Comparison of ENCODE assay signal across 22 cellular contexts in genomic region chr5:54516051-54516645, GRCh38. TPM values are rescaled to one million over a fixed set of nuclear protein-coding genes. Genes with fewer than 3 reads are reported as not detected.
DNase-seq lines count a peak whose midpoint lies in the region; ATAC-seq and TF ChIP-seq lines count a peak whose summit lies in the region.
"Had no signal": no experiment of that assay in that cellular context is flagged by ENCODE, and none has a peak within 500 bp of the region (broad histone marks: within the 10 kb centered on the region; RNA-seq: fewer than 3 reads in every experiment).

No MANE protein-coding gene starts in this region.

- no peaks in the 10 kb centered on the region for H3K9me3 ChIP-seq in T-helper 17 cell (ENCODE audit: control insufficient read depth, low read length, poor library complexity, severe bottlenecking)
- H3K9me3 ChIP-seq: left lung, suprapubic skin, uterus had no signal

- peaks cover 8% of the 10 kb centered on the region; the same call in 1 of the 3 replicates for H3K9me3 Mint-ChIP-seq in GM23338
- H3K9me3 Mint-ChIP-seq in T-helper 2 cell treated with Interferon-gamma antibody and Interleukin-4, amounts not matched to agents 5 μg/mL and 100 μg/mL, for 36 hours, result no peaks in the 10 kb centered on the region
- H3K9me3 Mint-ChIP-seq: activated B cell treated with CpG ODN at 0.5 μM for 24 hours; activated CD8-positive, alpha-beta T cell treated with anti-CD3 and anti-CD28 coated beads for 36 hours; CD4-positive, alpha-beta memory T cell; mesothelial cell of epicardium; naive thymus-derived CD8-positive, alpha-beta T cell had no signal

- H3K4me2 ChIP-seq in GM23338, result no peak overlapping the region

- H3K4me1 Mint-ChIP-seq in GM23338, result peaks cover 19% of the 10 kb centered on the region; the same call in 2 of the 3 replicates
- peaks cover 28% of the 10 kb centered on the region for H3K4me1 Mint-ChIP-seq in T-helper 2 cell treated with Interferon-gamma antibody and Interleukin-4, amounts not matched to agents 5 μg/mL and 100 μg/mL, for 36 hours (ENCODE audit: low read depth)
- H3K4me1 Mint-ChIP-seq in T-helper 17 cell, result peaks cover 23% of the 10 kb centered on the region

- no peak overlapping the region for H3K27ac ChIP-seq in GM23338 (ENCODE audit: low read depth)
- H3K27ac ChIP-seq: suprapubic skin had no signal

- no peak overlapping the region for H3K4me3 ChIP-seq in choroid plexus epithelial cell (ENCODE audit: low read depth, low read length)
- no peak overlapping the region for H3K4me3 ChIP-seq in GM23338
- H3K4me3 ChIP-seq: GM12878, left lung, suprapubic skin, uterus had no signal

- H3K9me2 ChIP-seq in GM23338 (ENCODE audit: insufficient read depth), result peaks cover 4% of the 10 kb centered on the region; the same call in 1 of the 2 replicates

- H3K27me3 ChIP-seq in GM23338 (ENCODE audit: insufficient read depth), result peaks cover 25% of the 10 kb centered on the region
- H3K27me3 ChIP-seq: left lung, suprapubic skin, uterus had no signal

- H3K36me3 Mint-ChIP-seq in GM23338 (ENCODE audit: low read depth), result peaks cover 16% of the 10 kb centered on the region
- H3K36me3 Mint-ChIP-seq in T-helper 2 cell treated with Interferon-gamma antibody and Interleukin-4, amounts not matched to agents 5 μg/mL and 100 μg/mL, for 36 hours (ENCODE audit: low read depth), result peaks cover 26% of the 10 kb centered on the region
- H3K36me3 Mint-ChIP-seq in T-helper 17 cell (ENCODE audit: low read depth), result no peaks in the 10 kb centered on the region
- H3K36me3 Mint-ChIP-seq: mesothelial cell of epicardium had no signal

- no peak overlapping the region for H2AFZ ChIP-seq in GM23338

- H3K4me1 ChIP-seq in GM23338 (ENCODE audit: insufficient read depth), result peaks cover 12% of the 10 kb centered on the region; the same call in 1 of the 2 replicates

- no peaks in the 10 kb centered on the region for H3K36me3 ChIP-seq in GM23338 (ENCODE audit: insufficient read depth)
- H3K36me3 ChIP-seq: suprapubic skin, uterus had no signal

- H3K4me3 Mint-ChIP-seq in GM23338 (no peak overlapping the region), T-helper 17 cell (no peak overlapping the region)
- H3K4me3 Mint-ChIP-seq in T-helper 2 cell treated with Interferon-gamma antibody and Interleukin-4, amounts not matched to agents 5 μg/mL and 100 μg/mL, for 36 hours, result no peak overlapping the region
- H3K4me3 Mint-ChIP-seq: activated CD8-positive, alpha-beta T cell treated with anti-CD3 and anti-CD28 coated beads for 36 hours had no signal

- H4K20me1 ChIP-seq in GM23338 (replicated peaks; ENCODE audit: insufficient read depth), result no peaks in the 10 kb centered on the region

- H3K27me3 Mint-ChIP-seq in GM23338 (ENCODE audit: insufficient read depth, low read depth, poor library complexity) (peaks cover 17% of the 10 kb centered on the region), T-helper 17 cell (peaks cover 10% of the 10 kb centered on the region)
- H3K27me3 Mint-ChIP-seq in T-helper 2 cell treated with Interferon-gamma antibody and Interleukin-4, amounts not matched to agents 5 μg/mL and 100 μg/mL, for 36 hours (ENCODE audit: low read depth), result peaks cover 29% of the 10 kb centered on the region
- H3K27me3 Mint-ChIP-seq: activated B cell treated with CpG ODN at 0.5 μM for 24 hours; CD4-positive, alpha-beta memory T cell; progenitor cell of endocrine pancreas had no signal

- H3F3A ChIP-seq in GM23338 (replicated peaks; ENCODE audit: low read depth), result no peaks in the 10 kb centered on the region

- TF ChIP-seq CTCF in choroid plexus epithelial cell (conservative IDR thresholded peaks at IDR 0.05; ENCODE audit: low read depth, low read length) (no peak), GM23338 (conservative IDR thresholded peaks at IDR 0.05; ENCODE audit: low read depth in 2 of 2) (no peak)

- peaks cover 25% of the 10 kb centered on the region for H3K79me2 ChIP-seq in GM23338 (replicated peaks; ENCODE audit: insufficient read depth)

- no peak for ATAC-seq in GM23338
- no peak for ATAC-seq in T-helper 17 cell
- ATAC-seq: activated CD8-positive, alpha-beta T cell treated with anti-CD3 and anti-CD28 coated beads for 36 hours; GM12878; left lung; naive thymus-derived CD8-positive, alpha-beta T cell had no signal

- DNase-seq in EH (ENCODE audit: low read depth) (peak; percentile 68), NCI-H146 treated with DMSO at 0.1 percent for 48 hours (lab: John Stamatoyannopoulos, UW; ENCODE audit: unreplicated experiment) (peak; percentile 13), choroid plexus epithelial cell (ENCODE audit: low read depth) (peak; percentile 47), pons (ENCODE audit: low spot score) (peak; percentile 14), GM23338 (ENCODE audit: low spot score) (no peak), T-helper 17 cell (no peak)
- DNase-seq in T-helper 2 cell treated with Interferon-gamma antibody and Interleukin-4, amounts not matched to agents 5 μg/mL and 100 μg/mL, for 36 hours (ENCODE audit: low spot score), result no peak
- DNase-seq: activated B cell treated with CpG ODN at 0.5 μM for 24 hours; activated CD8-positive, alpha-beta T cell treated with anti-CD3 and anti-CD28 coated beads for 36 hours; activated gamma-delta T cell treated with Interleukin-2 at 50 U/mL for 16 hours; CD4-positive, alpha-beta memory T cell; DMS79; left lung; naive thymus-derived CD8-positive, alpha-beta T cell; NCI-H2081; NCI-H446 treated with DMSO at 0.1 percent for 48 hours; T1000; uterus had no signal

- H3K27ac Mint-ChIP-seq in GM23338 (no peak overlapping the region), T-helper 17 cell (no peak overlapping the region)
- no peak overlapping the region for H3K27ac Mint-ChIP-seq in T-helper 2 cell treated with Interferon-gamma antibody and Interleukin-4, amounts not matched to agents 5 μg/mL and 100 μg/mL, for 36 hours
- H3K27ac Mint-ChIP-seq: activated B cell treated with CpG ODN at 0.5 μM for 24 hours; activated CD8-positive, alpha-beta T cell treated with anti-CD3 and anti-CD28 coated beads for 36 hours; mesothelial cell of epicardium; progenitor cell of endocrine pancreas had no signal

TF ChIP-seq in GM23338, 12 proteins besides CTCF, POLR2A, EP300 and RAD21:
- TF ChIP-seq ZNF462 (CRISPR knock-in tag; IDR thresholded peaks at IDR 0.05), result no peak

RNA-seq across cellular contexts. Expression of gene SNX18, which starts 1.4 kb away (rescaled TPM):
- 23.7 and 33.0 TPM in 2 replicates for total RNA-seq in GM23338 (2014; rRNA removed; shearing (Covaris generic))
- polyA plus RNA-seq in GM23338 (2016; fragmentation: Nextera tagmentation; extraction: Ambion mirVana), result 4.7 and 5.3 TPM in 2 replicates
- 10 to 100 TPM; 11.2 to 13.3 TPM for total RNA-seq in T-helper 17 cell

Comparison
In these comparisons a context has a peak if more than half of its experiments do, and no peak if none do; other contexts are left out.
1. DNase-seq: peak in EH (single experiment), NCI-H146 treated with DMSO at 0.1 percent for 48 hours (single experiment), choroid plexus epithelial cell (single experiment) and pons (single experiment); none in GM23338 (single experiment), T-helper 2 cell treated with Interferon-gamma antibody and Interleukin-4, amounts not matched to agents 5 μg/mL and 100 μg/mL, for 36 hours (single experiment) and T-helper 17 cell (0 of 3).